20 cellular contexts compared by ENCODE assay signal in the genomic region with DNA sequence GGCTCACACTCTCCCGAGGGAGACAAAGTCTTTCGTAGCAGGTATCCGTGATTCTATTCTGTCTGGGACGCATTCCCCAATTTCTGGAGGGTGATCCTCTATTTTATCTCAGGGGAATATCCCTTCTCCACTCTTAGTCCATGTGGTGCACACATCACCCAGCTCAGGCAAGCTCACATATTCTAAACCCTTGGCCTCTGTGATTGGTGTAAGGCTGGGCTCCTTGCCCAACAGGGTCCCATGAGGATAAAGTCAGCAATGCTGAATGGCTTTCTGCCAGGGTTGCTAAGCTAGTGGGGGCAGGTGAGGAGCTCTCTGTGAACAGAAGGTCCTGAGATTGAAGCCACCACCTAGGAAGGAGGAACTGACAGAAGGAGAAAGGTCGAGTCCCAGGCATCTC.
A peak's percentile ranks its signal among the peaks of the same experiment; 100 is the strongest.
DNase-seq lines count a peak whose midpoint lies in the region; ATAC-seq and TF ChIP-seq lines count a peak whose summit lies in the region.
"Had no signal": no experiment of that assay in that cellular context is flagged by ENCODE, and none has a peak within 500 bp of the region (broad histone marks: within the 10 kb centered on the region; RNA-seq: fewer than 3 reads in every experiment).

No MANE protein-coding gene starts in this region.

- H3K4me1 ChIP-seq in right atrium auricular region, result peaks cover 0 to 7% of the 10 kb centered on the region in 2 donors
- H3K4me1 ChIP-seq: colonic mucosa had no signal

- H3K36me3 ChIP-seq in right atrium auricular region (no peaks in the 10 kb centered on the region), brain microvascular endothelial cell (replicated peaks) (no peaks in the 10 kb centered on the region)
- H3K36me3 ChIP-seq: colonic mucosa, thoracic aorta had no signal

- ATAC-seq in Right ventricle myocardium superior (ENCODE audit: poor library complexity) (peak; percentile 58), left colon (no peak), HG03025 (IDR thresholded peaks at IDR 0.05; ENCODE audit: low FRiP score, unreplicated experiment) (no peak), GM18873 (IDR thresholded peaks at IDR 0.05; ENCODE audit: low FRiP score, unreplicated experiment) (no peak)
- ATAC-seq: T-helper 17 cell, WTC11 had no signal

- H3K4me3 ChIP-seq in right atrium auricular region (no peak overlapping the region), brain microvascular endothelial cell (ENCODE audit: low read depth, low read length) (no peak overlapping the region)
- H3K4me3 ChIP-seq: colonic mucosa, thoracic aorta had no signal

- in situ Hi-C loops in brain microvascular endothelial cell (cut with HindIII; ENCODE audit: low pct_ligation_motif_present, low sequenced_read_pairs), result no loop called here

- TF ChIP-seq CTCF in right atrium auricular region (IDR thresholded peaks at IDR 0.05) (no peak), brain microvascular endothelial cell (IDR thresholded peaks at IDR 0.05; ENCODE audit: low read depth, low read length, missing control alignments) (no peak)

- DNase-seq in Right ventricle myocardium superior, result no peak
- DNase-seq in right atrium auricular region (ENCODE audit: low spot score), result no peak
- peak; percentile 91 for DNase-seq in NCI-H2107 treated with DMSO at 0.1 percent for 48 hours (lab: John Stamatoyannopoulos, UW; ENCODE audit: unreplicated experiment)
- DNase-seq in brain microvascular endothelial cell, result peak; percentile 22
- DNase-seq in left colon, result no peak
- no peak for DNase-seq in GM19240 (ENCODE audit: insufficient read length, low spot score)
- DNase-seq: activated CD4-positive, alpha-beta memory T cell treated with anti-CD3 and anti-CD28 coated beads for 36 hours; activated naive CD4-positive, alpha-beta T cell treated with anti-CD3 and anti-CD28 coated beads, Interleukin-2, amount 50 U/mL, for 16 hours; activated T-cell treated with anti-CD3 and anti-CD28 coated beads, Interleukin-2, amount 50 U/mL, for 24 hours; CD4-positive, CD25-positive, alpha-beta regulatory T cell; colonic mucosa; H9; hypothalamus; mesendoderm; SHP77; T-helper 17 cell had no signal

- H3K27ac ChIP-seq in right atrium auricular region (no peak overlapping the region), brain microvascular endothelial cell (no peak overlapping the region)
- H3K27ac ChIP-seq: colonic mucosa, thoracic aorta had no signal

- H3K27me3 ChIP-seq in right atrium auricular region (no peaks in the 10 kb centered on the region), brain microvascular endothelial cell (replicated peaks) (no peaks in the 10 kb centered on the region)
- H3K27me3 ChIP-seq: colonic mucosa had no signal

- H3K9me3 ChIP-seq in right atrium auricular region, result peaks cover 0 to 6% of the 10 kb centered on the region in 2 donors
- H3K9me3 ChIP-seq: colonic mucosa, thoracic aorta had no signal

- intact Hi-C loops in Right ventricle myocardium superior (cut with DNase I), result no loop called here
- intact Hi-C loops in left colon (cut with DNase I, micrococcal nuclease), result no loop called here

Comparison
In these comparisons a context has a peak if more than half of its experiments do, and no peak if none do; other contexts are left out.
1. DNase-seq: peak in NCI-H2107 treated with DMSO at 0.1 percent for 48 hours (single experiment) and brain microvascular endothelial cell (single experiment); none in Right ventricle myocardium superior (single experiment), right atrium auricular region (single experiment), left colon (0 of 2) and GM19240 (single experiment).